31 cellular contexts compared by ENCODE assay signal in genomic region chr15:74308643-74308945, GRCh38. TPM values are rescaled to one million over a fixed set of nuclear protein-coding genes. Genes with fewer than 3 reads are reported as not detected.
"Had no signal": no experiment of that assay in that cellular context is flagged by ENCODE, and none has a peak within 500 bp of the region (broad histone marks: within the 10 kb centered on the region; RNA-seq: fewer than 3 reads in every experiment).

No MANE protein-coding gene starts in this region.

- H3K9me3 ChIP-seq: colonic mucosa, esophagus squamous epithelium, neutrophil, prostate gland, sigmoid colon, stomach, thyroid gland, upper lobe of right lung had no signal

- H3K27ac Mint-ChIP-seq: activated B cell treated with CpG ODN at 0.5 μM for 24 hours; activated CD8-positive, alpha-beta memory T cell treated with anti-CD3 and anti-CD28 coated beads, Interleukin-2, amount 10 ng/mL, durations not matched to agents 7 days and 5 days; activated naive CD8-positive, alpha-beta T cell; mesothelial cell of epicardium; naive B cell; stimulated activated naive B cell treated with anti-CD40 and anti-IgM and Interleukin-4, amounts not matched to agents 10 μg/mL and 1 μg/mL and 100 μg/mL, for 72 hours had no signal

- H3K27ac ChIP-seq: cardiac muscle cell, colonic mucosa, epithelial cell of prostate, esophagus squamous epithelium, neutrophil, prostate gland, sigmoid colon, stomach, thyroid gland, upper lobe of right lung had no signal

- H3K4me1 ChIP-seq: colonic mucosa, esophagus squamous epithelium, prostate gland, sigmoid colon, stomach, thyroid gland, upper lobe of right lung had no signal

- DNase-seq: activated B cell treated with CpG ODN at 0.5 μM for 24 hours; activated CD4-positive, alpha-beta T cell treated with anti-CD3 and anti-CD28 coated beads, Interleukin-2, amount 50 U/mL, for 1 hour; activated CD8-positive, alpha-beta memory T cell treated with anti-CD3 and anti-CD28 coated beads, Interleukin-2, amount 10 ng/mL, durations not matched to agents 7 days and 5 days; activated CD8-positive, alpha-beta T cell treated with anti-CD3 and anti-CD28 coated beads, Interleukin-2, amount 10 ng/mL, durations not matched to agents 7 days and 5 days; activated naive CD4-positive, alpha-beta T cell treated with Interleukin-2 at 50 U/mL for 16 hours; activated T-cell treated with anti-CD3 and anti-CD28 coated beads, Interleukin-2, amount 50 U/mL, for 48 hours; cerebellar nuclear complex; colonic mucosa; effector CD8-positive, alpha-beta T cell; esophagus squamous epithelium; islet precursor cell; left cardiac atrium; mammary epithelial cell; naive B cell; small intestine; stimulated activated CD4-positive, alpha-beta T cell treated with anti-CD3 and anti-CD28 coated beads, Interleukin-1b, Interleukin-23, amount 100 ng/mL, for 48 hours; stimulated activated naive B cell treated with anti-CD40 and anti-IgM and Interleukin-4, amounts not matched to agents 10 μg/mL and 1 μg/mL and 100 μg/mL, for 72 hours; stomach; T-helper 2 cell; thyroid gland; upper lobe of right lung had no signal

- H3K4me1 Mint-ChIP-seq: activated B cell treated with CpG ODN at 0.5 μM for 24 hours; naive B cell; stimulated activated naive B cell treated with anti-CD40 and anti-IgM and Interleukin-4, amounts not matched to agents 10 μg/mL and 1 μg/mL and 100 μg/mL, for 72 hours had no signal

- H3K4me3 Mint-ChIP-seq: activated B cell treated with CpG ODN at 0.5 μM for 24 hours; activated CD8-positive, alpha-beta memory T cell treated with anti-CD3 and anti-CD28 coated beads, Interleukin-2, amount 10 ng/mL, durations not matched to agents 7 days and 5 days; activated CD8-positive, alpha-beta T cell treated with anti-CD3 and anti-CD28 coated beads, Interleukin-2, amount 10 ng/mL, durations not matched to agents 7 days and 5 days; activated naive CD8-positive, alpha-beta T cell; mesothelial cell of epicardium; naive B cell; stimulated activated naive B cell treated with anti-CD40 and anti-IgM and Interleukin-4, amounts not matched to agents 10 μg/mL and 1 μg/mL and 100 μg/mL, for 72 hours had no signal

- H3K36me3 Mint-ChIP-seq: activated CD8-positive, alpha-beta memory T cell treated with anti-CD3 and anti-CD28 coated beads, Interleukin-2, amount 10 ng/mL, durations not matched to agents 7 days and 5 days; activated naive CD8-positive, alpha-beta T cell; mesothelial cell of epicardium; naive B cell; stimulated activated naive B cell treated with anti-CD40 and anti-IgM and Interleukin-4, amounts not matched to agents 10 μg/mL and 1 μg/mL and 100 μg/mL, for 72 hours had no signal

- H3K9me3 Mint-ChIP-seq: activated B cell treated with CpG ODN at 0.5 μM for 24 hours; mesothelial cell of epicardium; stimulated activated naive B cell treated with anti-CD40 and anti-IgM and Interleukin-4, amounts not matched to agents 10 μg/mL and 1 μg/mL and 100 μg/mL, for 72 hours had no signal

- H3K4me3 ChIP-seq: cardiac muscle cell, colonic mucosa, esophagus squamous epithelium, prostate gland, sigmoid colon, stomach, thyroid gland, upper lobe of right lung had no signal

- H3K36me3 ChIP-seq: cardiac muscle cell, colonic mucosa, esophagus squamous epithelium, neutrophil, prostate gland, sigmoid colon, stomach, thyroid gland, upper lobe of right lung had no signal

- H3K27me3 ChIP-seq: cardiac muscle cell, colonic mucosa, thyroid gland had no signal

RNA-seq across cellular contexts. Expression of gene CYP11A1, which starts 58.9 kb away (rescaled TPM):
- total RNA-seq: activated B cell treated with CpG ODN at 0.5 μM for 24 hours; activated CD8-positive, alpha-beta T cell treated with anti-CD3 and anti-CD28 coated beads, Interleukin-2, amount 10 ng/mL, durations not matched to agents 7 days and 5 days; dermis microvascular lymphatic vessel endothelial cell; frontal cortex; osteocyte had no signal
- polyA plus RNA-seq: mammary epithelial cell had no signal
